ENCODE assay signal across 32 cellular contexts in the genomic region with DNA sequence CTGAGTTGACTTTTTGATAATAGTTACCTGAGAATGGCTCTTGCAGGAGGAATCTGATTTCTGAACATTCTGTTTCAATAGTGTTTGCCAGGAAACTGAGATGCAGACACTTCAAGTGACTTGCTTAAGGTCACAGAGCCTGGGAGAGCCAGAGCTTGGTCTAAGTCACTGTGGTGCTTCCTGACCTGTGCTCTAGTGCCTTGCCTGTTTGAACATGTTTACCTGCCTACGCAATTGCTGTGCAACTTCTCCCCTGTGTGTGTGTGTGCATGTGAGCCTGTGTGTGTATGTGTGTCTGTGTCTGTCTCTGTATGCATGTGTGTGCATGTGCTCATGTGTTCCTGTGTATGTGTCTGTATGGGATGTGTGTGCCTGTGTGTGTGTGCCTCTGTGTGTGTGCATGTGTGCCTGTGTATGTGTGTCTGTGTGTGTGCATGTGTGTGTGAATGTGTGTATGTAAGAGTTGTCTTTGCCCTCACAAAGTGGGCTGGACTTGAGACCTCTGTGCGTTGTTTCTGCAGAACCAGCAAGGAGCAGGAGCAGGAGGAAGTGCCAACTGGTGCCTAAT.
DNase-seq lines count a peak whose midpoint lies in the region; ATAC-seq and TF ChIP-seq lines count a peak whose summit lies in the region.
"Had no signal": no experiment of that assay in that cellular context is flagged by ENCODE, and none has a peak within 500 bp of the region (broad histone marks: within the 10 kb centered on the region; RNA-seq: fewer than 3 reads in every experiment).

No MANE protein-coding gene starts in this region.

- no peaks in the 10 kb centered on the region for H3K9me3 Mint-ChIP-seq in MCF 10A (ENCODE audit: unreplicated experiment)
- no peaks in the 10 kb centered on the region for H3K9me3 Mint-ChIP-seq in endodermal cell
- H3K9me3 Mint-ChIP-seq: central memory CD8-positive, alpha-beta T cell; T-helper 1 cell treated with Interleukin-12 subunit alpha and Interleukin-12 subunit beta and Interleukin-4 antibody, amounts not matched to agents 30 μg/mL and 1 μg/mL, for 36 hours had no signal

- intact Hi-C loops in MCF 10A (cut with micrococcal nuclease) (no loop called here), breast epithelium (cut with DNase I; ENCODE audit: low total_unique reads) (loop anchor here (10.0 kb wide), 1 partner anchor 624 kb away; no protein-coding TSS in a partner anchor), right lobe of liver (cut with DNase I) (no loop called here), upper lobe of right lung (cut with DNase I) (no loop called here)

- 96 to 100% methylated on average over 1 to 2 of the region's 2 CpGs for WGBS in endodermal cell (ENCODE audit: insufficient coverage in 1 of 2, insufficient read length in 1 of 2), 2 experiments
- 29% methylated on average over 1 of the region's 2 CpGs for WGBS in right lobe of liver (ENCODE audit: insufficient coverage, low coverage, low lambda C conversion rate, missing lambda C conversion rate)

- TF ChIP-seq CTCF in MCF 10A (IDR thresholded peaks at IDR 0.05; ENCODE audit: unreplicated experiment), result no peak
- TF ChIP-seq CTCF in breast epithelium (IDR thresholded peaks at IDR 0.05), result no peak
- no peak for TF ChIP-seq CTCF in endodermal cell (conservative IDR thresholded peaks at IDR 0.05)
- TF ChIP-seq CTCF in right lobe of liver (IDR thresholded peaks at IDR 0.05), result no peak
- TF ChIP-seq CTCF in upper lobe of right lung (IDR thresholded peaks at IDR 0.05), result no peak

- peaks cover 22% of the 10 kb centered on the region for H3K27me3 Mint-ChIP-seq in MCF 10A (ENCODE audit: insufficient read depth, unreplicated experiment)
- peaks cover 2% of the 10 kb centered on the region for H3K27me3 Mint-ChIP-seq in endodermal cell (ENCODE audit: insufficient read depth)
- H3K27me3 Mint-ChIP-seq: activated T-cell treated with anti-CD3 and anti-CD28 coated beads, Interleukin-2, amount 50 U/mL, for 24 hours; B cell; CD4-positive, alpha-beta memory T cell had no signal

- BruUV-seq in MCF 10A (replicated peaks; lab: Mats Ljungman, UMichigan), result no TSS peak

- DNase-seq in MCF 10A (ENCODE audit: unreplicated experiment) (peak; percentile 64), breast epithelium (ENCODE audit: low spot score in 2 of 2) (no peak), endodermal cell (peak; percentile 29), right lobe of liver (no peak), upper lobe of right lung (peak; percentile 25), amniotic stem cell (lab: John Stamatoyannopoulos, UW) (no peak), AG08395 (ENCODE audit: low spot score) (no peak)
- DNase-seq: activated gamma-delta T cell treated with Interleukin-2 at 50 U/mL for 16 hours; CD4-positive, alpha-beta memory T cell; EL; IMR-90; NCI-H1694; NCI-H2171 treated with DMSO at 0.1 percent for 48 hours; NCI-H524 treated with DMSO at 0.1 percent for 48 hours; NK-92 treated with Interleukin-12 subunit alpha and Interleukin-12 subunit beta, amount 100 ng/mL, for 24 hours; Right ventricle myocardium superior; spleen; stimulated activated CD4-positive, alpha-beta T cell treated with anti-CD3 and anti-CD28 coated beads, Interleukin-2, amount 100 ng/mL, for 24 hours; stomach had no signal

- H3K36me3 ChIP-seq in breast epithelium, result no peaks in the 10 kb centered on the region
- H3K36me3 ChIP-seq in endodermal cell (ENCODE audit: control insufficient read depth, insufficient read depth, low read length), result no peaks in the 10 kb centered on the region
- H3K36me3 ChIP-seq in right lobe of liver, result no peaks in the 10 kb centered on the region
- H3K36me3 ChIP-seq in upper lobe of right lung, result no peaks in the 10 kb centered on the region
- H3K36me3 ChIP-seq: gastroesophageal sphincter, HAP-1, spleen, stomach had no signal

- H3K9ac ChIP-seq in endodermal cell (ENCODE audit: extremely low read depth, low read length, poor library complexity, severe bottlenecking), result no peak overlapping the region
- H3K9ac ChIP-seq: parathyroid adenoma had no signal

- peaks cover 6% of the 10 kb centered on the region for H3K4me1 Mint-ChIP-seq in MCF 10A (ENCODE audit: insufficient read depth, unreplicated experiment)
- H3K4me1 Mint-ChIP-seq in endodermal cell, result no peaks in the 10 kb centered on the region
- H3K4me1 Mint-ChIP-seq: B cell; central memory CD8-positive, alpha-beta T cell had no signal

- H3K27me3 ChIP-seq in breast epithelium (no peaks in the 10 kb centered on the region), endodermal cell (ENCODE audit: control insufficient read depth, insufficient read depth, low read length, poor library complexity, severe bottlenecking) (no peaks in the 10 kb centered on the region), right lobe of liver (no peaks in the 10 kb centered on the region), upper lobe of right lung (no peaks in the 10 kb centered on the region)
- H3K27me3 ChIP-seq: dorsolateral prefrontal cortex, gastroesophageal sphincter, hepatocyte, spleen, stomach had no signal

- TF ChIP-seq POLR2A in breast epithelium (IDR thresholded peaks at IDR 0.05) (no peak), right lobe of liver (IDR thresholded peaks at IDR 0.05) (no peak)

- H3K4me1 ChIP-seq in breast epithelium, result no peaks in the 10 kb centered on the region
- no peaks in the 10 kb centered on the region for H3K4me1 ChIP-seq in endodermal cell (ENCODE audit: control insufficient read depth, insufficient read depth, low read length)
- peaks cover 0 to 41% (median 23%) of the 10 kb centered on the region in 4 donors for H3K4me1 ChIP-seq in right lobe of liver
- H3K4me1 ChIP-seq in upper lobe of right lung, result no peaks in the 10 kb centered on the region
- H3K4me1 ChIP-seq: gastroesophageal sphincter, HAP-1 had no signal

- H3K36me3 Mint-ChIP-seq in MCF 10A (ENCODE audit: insufficient read depth, unreplicated experiment) (no peaks in the 10 kb centered on the region), endodermal cell (ENCODE audit: low read depth) (no peaks in the 10 kb centered on the region)
- H3K36me3 Mint-ChIP-seq: CD4-positive, alpha-beta memory T cell; memory B cell had no signal

- H3K4me3 ChIP-seq in breast epithelium (no peak overlapping the region), endodermal cell (ENCODE audit: low read length) (no peak overlapping the region), right lobe of liver (no peak overlapping the region), upper lobe of right lung (no peak overlapping the region)
- H3K4me3 ChIP-seq: dorsolateral prefrontal cortex, gastroesophageal sphincter, HAP-1, hepatocyte, spleen, stomach had no signal

- CTCF ChIA-PET in MCF 10A (lab: Yijun Ruan, JAX), result no interaction called here

- H3K27ac Mint-ChIP-seq in MCF 10A (ENCODE audit: low read depth, unreplicated experiment) (no peak overlapping the region), endodermal cell (no peak overlapping the region)
- H3K27ac Mint-ChIP-seq: activated T-cell treated with anti-CD3 and anti-CD28 coated beads, Interleukin-2, amount 50 U/mL, for 24 hours; B cell; memory B cell; T-helper 1 cell treated with Interleukin-12 subunit alpha and Interleukin-12 subunit beta and Interleukin-4 antibody, amounts not matched to agents 30 μg/mL and 1 μg/mL, for 36 hours had no signal

- H3K4me3 Mint-ChIP-seq in MCF 10A (ENCODE audit: unreplicated experiment), result no peak overlapping the region
- H3K4me3 Mint-ChIP-seq in endodermal cell, result no peak overlapping the region
- H3K4me3 Mint-ChIP-seq: activated T-cell treated with anti-CD3 and anti-CD28 coated beads, Interleukin-2, amount 50 U/mL, for 24 hours; B cell; CD4-positive, alpha-beta memory T cell; central memory CD8-positive, alpha-beta T cell; memory B cell; neural crest cell; T-helper 1 cell treated with Interleukin-12 subunit alpha and Interleukin-12 subunit beta and Interleukin-4 antibody, amounts not matched to agents 30 μg/mL and 1 μg/mL, for 36 hours had no signal

- ATAC-seq in right lobe of liver (peak; percentile 18 to 44 (median 34)), upper lobe of right lung (peak; percentile 72), GM21737 (IDR thresholded peaks at IDR 0.05; ENCODE audit: unreplicated experiment) (no peak)
- ATAC-seq: gastroesophageal sphincter, SK-N-SH treated with all-trans-retinoic acid at 6 μM for 48 hours had no signal

- POLR2A ChIA-PET in MCF 10A (lab: Yijun Ruan, JAX), result interaction anchor here (0.9 to 1.6 kb wide), 3 partner anchors 11 to 18 kb away, joined by 3 to 8 read pairs (median 3); no protein-coding TSS in a partner anchor

- H3K27ac ChIP-seq in breast epithelium (no peak overlapping the region), endodermal cell (ENCODE audit: low read depth, low read length) (no peak overlapping the region), right lobe of liver (no peak overlapping the region), upper lobe of right lung (no peak overlapping the region)
- H3K27ac ChIP-seq: dorsolateral prefrontal cortex, gastroesophageal sphincter, hepatocyte, parathyroid adenoma, spleen, stomach had no signal

- H3K9me3 ChIP-seq in breast epithelium (peaks cover 0 to 4% of the 10 kb centered on the region in 2 donors), endodermal cell (ENCODE audit: control insufficient read depth, low read length) (no peaks in the 10 kb centered on the region), right lobe of liver (peaks cover 0 to 4% (median 0%) of the 10 kb centered on the region in 4 donors), upper lobe of right lung (no peaks in the 10 kb centered on the region)
- H3K9me3 ChIP-seq: gastroesophageal sphincter, HAP-1, spleen, stomach had no signal

Comparison
In these comparisons a context has a peak if more than half of its experiments do, and no peak if none do; other contexts are left out.
1. DNase-seq: peak in MCF 10A (single experiment), endodermal cell (single experiment) and upper lobe of right lung (single experiment); none in breast epithelium (0 of 2), right lobe of liver (0 of 3), amniotic stem cell (single experiment) and AG08395 (single experiment).